22 cellular contexts compared by ENCODE assay signal in genomic region chr13:111475488-111475887, GRCh38.
"Had no signal": no experiment of that assay in that cellular context is flagged by ENCODE, and none has a peak within 500 bp of the region (broad histone marks: within the 10 kb centered on the region; RNA-seq: fewer than 3 reads in every experiment).

No MANE protein-coding gene starts in this region.

- H3K4me3 ChIP-seq: K562, SJSA1, SK-N-MC had no signal

- H3K36me3 Mint-ChIP-seq: IgD-negative memory B cell had no signal

- H3K4me1 Mint-ChIP-seq: IgD-negative memory B cell had no signal

- ATAC-seq: K562 had no signal

- H3K4me3 Mint-ChIP-seq: IgD-negative memory B cell had no signal

- H3K9me3 Mint-ChIP-seq: IgD-negative memory B cell had no signal

- H3K9me3 ChIP-seq: SJSA1 had no signal

- H3K27ac ChIP-seq: HL-60, KMS-11, SJSA1, SK-N-MC had no signal

- H3K4me1 ChIP-seq: SJSA1 had no signal

- H3K27ac Mint-ChIP-seq: IgD-negative memory B cell had no signal

- H3K36me3 ChIP-seq: SJSA1 had no signal

- DNase-seq: Kasumi-1, MM.1S, NCI-H1092 treated with DMSO at 0.1 percent for 48 hours, NCI-H1436, NCI-H187, NCI-H2029, NCI-H2081 treated with DMSO at 0.1 percent for 48 hours, NCI-H2171, NCI-H226, NCI-H446, NCI-H510A, NCI-H524 treated with DMSO at 0.1 percent for 48 hours, NCI-H774, Right ventricle myocardium superior, RPMI8226, SIG-M5 had no signal

- H3K4me2 ChIP-seq: KMS-11 had no signal
